Comparison of ENCODE assay signal across 1 cellular context in the genomic region with DNA sequence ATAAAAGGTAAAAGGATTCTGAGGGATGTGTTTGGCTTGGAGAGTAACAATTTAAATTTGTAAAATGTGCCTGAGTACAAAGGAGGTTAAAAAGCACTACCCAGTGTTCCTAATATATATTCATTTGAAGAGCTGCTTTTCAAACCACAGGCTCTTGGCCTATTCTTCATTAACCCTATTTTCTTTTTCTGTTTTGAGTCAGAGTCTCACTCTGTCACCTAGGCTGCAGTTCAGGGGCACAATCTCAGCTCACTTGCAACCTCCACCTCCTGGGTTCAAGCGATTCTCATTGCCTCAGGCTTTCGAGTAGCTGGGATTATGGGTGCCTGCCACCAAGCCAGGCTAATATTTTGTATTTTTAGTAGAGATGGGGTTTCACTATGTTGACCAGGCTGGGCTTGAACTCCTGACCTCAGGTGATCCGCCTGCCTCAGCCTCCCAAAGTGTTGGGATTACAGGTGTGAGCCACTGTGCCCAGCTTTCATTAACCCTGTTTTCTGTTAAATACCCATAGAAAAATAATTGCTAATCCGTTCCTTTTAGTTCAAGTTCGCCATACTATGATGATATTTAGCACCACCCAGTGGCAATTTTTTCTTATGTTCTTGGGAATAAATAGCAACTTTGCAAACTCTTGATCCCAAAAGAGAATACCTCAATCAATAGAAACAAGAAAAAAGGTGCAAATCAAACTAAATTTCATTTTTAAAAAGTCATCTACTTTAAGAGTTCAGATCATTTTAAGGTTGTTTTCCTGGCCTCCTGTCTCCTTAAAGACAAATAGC.
A peak's percentile ranks its signal among the peaks of the same experiment; 100 is the strongest.
TF ChIP-seq lines count a peak whose summit lies in the region.

No MANE protein-coding gene starts in this region.

TF ChIP-seq in GM12878, 131 proteins besides CTCF, POLR2A, EP300 and RAD21 (continued from another document):
- TF ChIP-seq, protein P1, sequence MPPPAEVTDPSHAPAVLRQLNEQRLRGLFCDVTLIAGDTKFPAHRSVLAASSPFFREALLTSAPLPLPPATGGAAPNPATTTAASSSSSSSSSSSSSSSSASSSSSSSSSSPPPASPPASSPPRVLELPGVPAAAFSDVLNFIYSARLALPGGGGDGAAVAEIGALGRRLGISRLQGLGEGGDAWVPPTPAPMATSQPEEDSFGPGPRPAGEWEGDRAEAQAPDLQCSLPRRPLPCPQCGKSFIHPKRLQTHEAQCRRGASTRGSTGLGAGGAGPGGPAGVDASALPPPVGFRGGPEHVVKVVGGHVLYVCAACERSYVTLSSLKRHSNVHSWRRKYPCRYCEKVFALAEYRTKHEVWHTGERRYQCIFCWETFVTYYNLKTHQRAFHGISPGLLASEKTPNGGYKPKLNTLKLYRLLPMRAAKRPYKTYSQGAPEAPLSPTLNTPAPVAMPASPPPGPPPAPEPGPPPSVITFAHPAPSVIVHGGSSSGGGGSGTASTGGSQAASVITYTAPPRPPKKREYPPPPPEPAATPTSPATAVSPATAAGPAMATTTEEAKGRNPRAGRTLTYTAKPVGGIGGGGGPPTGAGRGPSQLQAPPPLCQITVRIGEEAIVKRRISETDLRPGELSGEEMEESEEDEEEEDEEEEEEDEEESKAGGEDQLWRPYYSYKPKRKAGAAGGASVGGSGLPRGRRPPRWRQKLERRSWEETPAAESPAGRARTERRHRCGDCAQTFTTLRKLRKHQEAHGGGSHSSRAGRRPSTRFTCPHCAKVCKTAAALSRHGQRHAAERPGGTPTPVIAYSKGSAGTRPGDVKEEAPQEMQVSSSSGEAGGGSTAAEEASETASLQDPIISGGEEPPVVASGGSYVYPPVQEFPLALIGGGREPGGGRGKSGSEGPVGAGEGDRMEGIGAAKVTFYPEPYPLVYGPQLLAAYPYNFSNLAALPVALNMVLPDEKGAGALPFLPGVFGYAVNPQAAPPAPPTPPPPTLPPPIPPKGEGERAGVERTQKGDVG (CRISPR knock-in tag; IDR thresholded peaks at IDR 0.05): no peak
- TF ChIP-seq SREBF1 (IDR thresholded peaks at IDR 0.05; ENCODE audit: low read length) (peak; percentile 39; the same call in 1 of the 2 replicates), CBFB (IDR thresholded peaks at IDR 0.05; ENCODE audit: low read depth) (peak; percentile 83), HDGF (IDR thresholded peaks at IDR 0.05) (no peak), GABPA (IDR thresholded peaks at IDR 0.05; ENCODE audit: low read depth) (no peak), SRF (IDR thresholded peaks at IDR 0.05; ENCODE audit: low read depth in 2 of 2, low read length in 2 of 2) (no peak), MTA3 (IDR thresholded peaks at IDR 0.05; ENCODE audit: borderline replicate concordance, low read length) (peak; percentile 42; the same call in 1 of the 2 replicates), EGR1 (IDR thresholded peaks at IDR 0.05; ENCODE audit: borderline replicate concordance in 1 of 2, low read depth in 2 of 2, low read length in 2 of 2) (no peak), NFYA (IDR thresholded peaks at IDR 0.05; ENCODE audit: borderline replicate concordance, low read depth, low read length) (no peak), RAD51 (IDR thresholded peaks at IDR 0.05) (no peak)
- TF ChIP-seq, protein P2, sequence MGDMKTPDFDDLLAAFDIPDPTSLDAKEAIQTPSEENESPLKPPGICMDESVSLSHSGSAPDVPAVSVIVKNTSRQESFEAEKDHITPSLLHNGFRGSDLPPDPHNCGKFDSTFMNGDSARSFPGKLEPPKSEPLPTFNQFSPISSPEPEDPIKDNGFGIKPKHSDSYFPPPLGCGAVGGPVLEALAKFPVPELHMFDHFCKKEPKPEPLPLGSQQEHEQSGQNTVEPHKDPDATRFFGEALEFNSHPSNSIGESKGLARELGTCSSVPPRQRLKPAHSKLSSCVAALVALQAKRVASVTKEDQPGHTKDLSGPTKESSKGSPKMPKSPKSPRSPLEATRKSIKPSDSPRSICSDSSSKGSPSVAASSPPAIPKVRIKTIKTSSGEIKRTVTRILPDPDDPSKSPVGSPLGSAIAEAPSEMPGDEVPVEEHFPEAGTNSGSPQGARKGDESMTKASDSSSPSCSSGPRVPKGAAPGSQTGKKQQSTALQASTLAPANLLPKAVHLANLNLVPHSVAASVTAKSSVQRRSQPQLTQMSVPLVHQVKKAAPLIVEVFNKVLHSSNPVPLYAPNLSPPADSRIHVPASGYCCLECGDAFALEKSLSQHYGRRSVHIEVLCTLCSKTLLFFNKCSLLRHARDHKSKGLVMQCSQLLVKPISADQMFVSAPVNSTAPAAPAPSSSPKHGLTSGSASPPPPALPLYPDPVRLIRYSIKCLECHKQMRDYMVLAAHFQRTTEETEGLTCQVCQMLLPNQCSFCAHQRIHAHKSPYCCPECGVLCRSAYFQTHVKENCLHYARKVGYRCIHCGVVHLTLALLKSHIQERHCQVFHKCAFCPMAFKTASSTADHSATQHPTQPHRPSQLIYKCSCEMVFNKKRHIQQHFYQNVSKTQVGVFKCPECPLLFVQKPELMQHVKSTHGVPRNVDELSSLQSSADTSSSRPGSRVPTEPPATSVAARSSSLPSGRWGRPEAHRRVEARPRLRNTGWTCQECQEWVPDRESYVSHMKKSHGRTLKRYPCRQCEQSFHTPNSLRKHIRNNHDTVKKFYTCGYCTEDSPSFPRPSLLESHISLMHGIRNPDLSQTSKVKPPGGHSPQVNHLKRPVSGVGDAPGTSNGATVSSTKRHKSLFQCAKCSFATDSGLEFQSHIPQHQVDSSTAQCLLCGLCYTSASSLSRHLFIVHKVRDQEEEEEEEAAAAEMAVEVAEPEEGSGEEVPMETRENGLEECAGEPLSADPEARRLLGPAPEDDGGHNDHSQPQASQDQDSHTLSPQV (IDR thresholded peaks at IDR 0.05): no peak
- TF ChIP-seq, protein P3, sequence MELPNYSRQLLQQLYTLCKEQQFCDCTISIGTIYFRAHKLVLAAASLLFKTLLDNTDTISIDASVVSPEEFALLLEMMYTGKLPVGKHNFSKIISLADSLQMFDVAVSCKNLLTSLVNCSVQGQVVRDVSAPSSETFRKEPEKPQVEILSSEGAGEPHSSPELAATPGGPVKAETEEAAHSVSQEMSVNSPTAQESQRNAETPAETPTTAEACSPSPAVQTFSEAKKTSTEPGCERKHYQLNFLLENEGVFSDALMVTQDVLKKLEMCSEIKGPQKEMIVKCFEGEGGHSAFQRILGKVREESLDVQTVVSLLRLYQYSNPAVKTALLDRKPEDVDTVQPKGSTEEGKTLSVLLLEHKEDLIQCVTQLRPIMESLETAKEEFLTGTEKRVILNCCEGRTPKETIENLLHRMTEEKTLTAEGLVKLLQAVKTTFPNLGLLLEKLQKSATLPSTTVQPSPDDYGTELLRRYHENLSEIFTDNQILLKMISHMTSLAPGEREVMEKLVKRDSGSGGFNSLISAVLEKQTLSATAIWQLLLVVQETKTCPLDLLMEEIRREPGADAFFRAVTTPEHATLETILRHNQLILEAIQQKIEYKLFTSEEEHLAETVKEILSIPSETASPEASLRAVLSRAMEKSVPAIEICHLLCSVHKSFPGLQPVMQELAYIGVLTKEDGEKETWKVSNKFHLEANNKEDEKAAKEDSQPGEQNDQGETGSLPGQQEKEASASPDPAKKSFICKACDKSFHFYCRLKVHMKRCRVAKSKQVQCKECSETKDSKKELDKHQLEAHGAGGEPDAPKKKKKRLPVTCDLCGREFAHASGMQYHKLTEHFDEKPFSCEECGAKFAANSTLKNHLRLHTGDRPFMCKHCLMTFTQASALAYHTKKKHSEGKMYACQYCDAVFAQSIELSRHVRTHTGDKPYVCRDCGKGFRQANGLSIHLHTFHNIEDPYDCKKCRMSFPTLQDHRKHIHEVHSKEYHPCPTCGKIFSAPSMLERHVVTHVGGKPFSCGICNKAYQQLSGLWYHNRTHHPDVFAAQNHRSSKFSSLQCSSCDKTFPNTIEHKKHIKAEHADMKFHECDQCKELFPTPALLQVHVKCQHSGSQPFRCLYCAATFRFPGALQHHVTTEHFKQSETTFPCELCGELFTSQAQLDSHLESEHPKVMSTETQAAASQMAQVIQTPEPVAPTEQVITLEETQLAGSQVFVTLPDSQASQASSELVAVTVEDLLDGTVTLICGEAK (IDR thresholded peaks at IDR 0.05; ENCODE audit: borderline replicate concordance): no peak
- TF ChIP-seq, protein P4, sequence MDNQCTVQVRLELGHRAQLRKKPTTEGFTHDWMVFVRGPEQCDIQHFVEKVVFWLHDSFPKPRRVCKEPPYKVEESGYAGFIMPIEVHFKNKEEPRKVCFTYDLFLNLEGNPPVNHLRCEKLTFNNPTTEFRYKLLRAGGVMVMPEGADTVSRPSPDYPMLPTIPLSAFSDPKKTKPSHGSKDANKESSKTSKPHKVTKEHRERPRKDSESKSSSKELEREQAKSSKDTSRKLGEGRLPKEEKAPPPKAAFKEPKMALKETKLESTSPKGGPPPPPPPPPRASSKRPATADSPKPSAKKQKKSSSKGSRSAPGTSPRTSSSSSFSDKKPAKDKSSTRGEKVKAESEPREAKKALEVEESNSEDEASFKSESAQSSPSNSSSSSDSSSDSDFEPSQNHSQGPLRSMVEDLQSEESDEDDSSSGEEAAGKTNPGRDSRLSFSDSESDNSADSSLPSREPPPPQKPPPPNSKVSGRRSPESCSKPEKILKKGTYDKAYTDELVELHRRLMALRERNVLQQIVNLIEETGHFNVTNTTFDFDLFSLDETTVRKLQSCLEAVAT (IDR thresholded peaks at IDR 0.05): 0 out of 2 replicates have a peak, but pooled peaks have one; percentile 27
